Comparison of ENCODE assay signal across 9 cellular contexts in genomic region chrX:103309860-103310591, GRCh38. TPM values are rescaled to one million over a fixed set of nuclear protein-coding genes. Genes with fewer than 3 reads are reported as not detected.
DNase-seq lines count a peak whose midpoint lies in the region; ATAC-seq, FAIRE-seq and TF ChIP-seq lines count a peak whose summit lies in the region.
"Had no signal": no experiment of that assay in that cellular context is flagged by ENCODE, and none has a peak within 500 bp of the region (broad histone marks: within the 10 kb centered on the region; RNA-seq: fewer than 3 reads in every experiment).

No MANE protein-coding gene starts in this region.

- H3K9me3 ChIP-seq in left lung: no peaks in the 10 kb centered on the region
- H3K9me3 ChIP-seq in thyroid gland: no peaks in the 10 kb centered on the region

- H3K27me3 Mint-ChIP-seq in activated naive CD8-positive, alpha-beta T cell treated with anti-CD3 and anti-CD28 coated beads, Interleukin-2, amount 50 U/mL, for 24 hours: no peaks in the 10 kb centered on the region

- DNase-seq in activated naive CD4-positive, alpha-beta T cell treated with Interleukin-2 at 50 U/mL for 16 hours: peak; percentile 2
- DNase-seq in activated naive CD4-positive, alpha-beta T cell (lab: John Stamatoyannopoulos, UW): no peak
- DNase-seq in activated naive CD8-positive, alpha-beta T cell treated with anti-CD3 and anti-CD28 coated beads, Interleukin-2, amount 50 U/mL, for 24 hours: peak; percentile 2
- DNase-seq in left lung (no peak), thyroid gland (peak in 1 of 2 donors; percentile 8), kidney tubule cell (ENCODE audit: low spot score) (no peak), RCC 7860 (ENCODE audit: low spot score) (no peak), cerebellar nuclear complex (lab: John Stamatoyannopoulos, UW) (no peak)

- peaks cover 18 to 20% of the 10 kb centered on the region in 2 donors for H3K27me3 ChIP-seq in left lung
- H3K27me3 ChIP-seq in thyroid gland: no peaks in the 10 kb centered on the region

- no peak for FAIRE-seq in RCC 7860 (lab: Jason Lieb, UNC)
- FAIRE-seq: TTC549 had no signal

- H3K36me3 ChIP-seq in left lung (no peaks in the 10 kb centered on the region), thyroid gland (no peaks in the 10 kb centered on the region)

- intact Hi-C loops in left lung (cut with DNase I): no loop called here
- intact Hi-C loops in thyroid gland (cut with DNase I): no loop called here

- peaks cover 5% of the 10 kb centered on the region for H3K9me3 Mint-ChIP-seq in activated naive CD8-positive, alpha-beta T cell treated with anti-CD3 and anti-CD28 coated beads, Interleukin-2, amount 50 U/mL, for 24 hours

- 37 to 49% methylated on average over 8 to 13 of the region's 33 CpGs for WGBS in thyroid gland, 2 donors

- peaks cover 11% of the 10 kb centered on the region for H3K4me1 Mint-ChIP-seq in activated naive CD8-positive, alpha-beta T cell treated with anti-CD3 and anti-CD28 coated beads, Interleukin-2, amount 50 U/mL, for 24 hours

- H3K27ac Mint-ChIP-seq in activated naive CD8-positive, alpha-beta T cell treated with anti-CD3 and anti-CD28 coated beads, Interleukin-2, amount 50 U/mL, for 24 hours: no peak overlapping the region

- peak overlapping the region; percentile 49 for H3K4me3 Mint-ChIP-seq in activated naive CD8-positive, alpha-beta T cell treated with anti-CD3 and anti-CD28 coated beads, Interleukin-2, amount 50 U/mL, for 24 hours

- H3K4me1 ChIP-seq in left lung (no peaks in the 10 kb centered on the region), thyroid gland (no peaks in the 10 kb centered on the region)

- no peak for ATAC-seq in activated naive CD8-positive, alpha-beta T cell treated with anti-CD3 and anti-CD28 coated beads, Interleukin-2, amount 50 U/mL, for 24 hours
- peak; percentile 40 for ATAC-seq in left lung

- no peak for TF ChIP-seq POLR2A in thyroid gland (IDR thresholded peaks at IDR 0.05)

- peak overlapping the region; percentile 27 to 43 for H3K4me3 ChIP-seq in left lung
- H3K4me3 ChIP-seq in thyroid gland (replicated peaks in 1 of 3): peak overlapping the region in 2 of 3 donors; percentile 44 to 60

- no peak for TF ChIP-seq CTCF in left lung (IDR thresholded peaks at IDR 0.05)
- TF ChIP-seq CTCF in thyroid gland (IDR thresholded peaks at IDR 0.05): no peak

- H3K27ac ChIP-seq in left lung (no peak overlapping the region), thyroid gland (peak overlapping the region; percentile 73 to 83 (median 80))

- H3K36me3 Mint-ChIP-seq in activated naive CD8-positive, alpha-beta T cell treated with anti-CD3 and anti-CD28 coated beads, Interleukin-2, amount 50 U/mL, for 24 hours (ENCODE audit: low read depth): no peaks in the 10 kb centered on the region

RNA-seq across cellular contexts. Expression of gene BEX2, which starts 0.8 kb away (rescaled TPM):
- total RNA-seq in left lung (10 to 100 TPM in 1 of 2 donors, 1 to 10 TPM in 1; 9.7 to 19.3 TPM), thyroid gland (100 to 1,000 TPM in 2 of 4 donors, 10 to 100 TPM in 2; 91.4 to 113 (median 102) TPM)

RNA-seq across cellular contexts. Expression of gene TCEAL7, which starts 20.0 kb away (rescaled TPM):
- total RNA-seq in left lung: 1 to 10 TPM; 3.5 to 8.2 TPM
- 1 to 10 TPM; 2.3 to 6.6 (median 4.1) TPM for total RNA-seq in thyroid gland

RNA-seq across cellular contexts. Expression of gene TCEAL5, which starts 33.5 kb away (rescaled TPM):
- not detected for total RNA-seq in left lung
- 1 to 10 TPM in 2 of 4 donors, under 1 TPM in 1, not detected in 1; 0.88 to 2.2 (median 1.0) TPM for total RNA-seq in thyroid gland

RNA-seq across cellular contexts. Expression of gene TCEAL9, which starts 46.3 kb away (rescaled TPM):
- 10 to 100 TPM; 47.8 to 55.0 TPM for total RNA-seq in left lung
- total RNA-seq in thyroid gland: 100 to 1,000 TPM; 123 to 140 (median 132) TPM

RNA-seq across cellular contexts. Expression of gene TCEAL8, which starts 55.1 kb away (rescaled TPM):
- total RNA-seq in left lung (10 to 100 TPM; 51.7 to 51.8 TPM), thyroid gland (100 to 1,000 TPM in 1 of 4 donors, 10 to 100 TPM in 3; 74.5 to 106 (median 83.8) TPM)

Comparison
In these comparisons a context has a peak if more than half of its experiments do, and no peak if none do; other contexts are left out.
1. DNase-seq: peak in activated naive CD4-positive, alpha-beta T cell treated with Interleukin-2 at 50 U/mL for 16 hours (single experiment) and activated naive CD8-positive, alpha-beta T cell treated with anti-CD3 and anti-CD28 coated beads, Interleukin-2, amount 50 U/mL, for 24 hours (single experiment); none in activated naive CD4-positive, alpha-beta T cell (0 of 4), left lung (0 of 2), kidney tubule cell (single experiment), RCC 7860 (single experiment) and cerebellar nuclear complex (0 of 2).
2. H3K27ac ChIP-seq: peak in thyroid gland (3 of 3); none in left lung (0 of 2).
3. RNA of gene BEX2, which starts 0.8 kb away (total RNA-seq): 91.4 to 113 TPM in thyroid gland; 9.7 to 19.3 TPM in left lung; every median in the first group is over 4 times any median in the second.